In the genomic region with DNA sequence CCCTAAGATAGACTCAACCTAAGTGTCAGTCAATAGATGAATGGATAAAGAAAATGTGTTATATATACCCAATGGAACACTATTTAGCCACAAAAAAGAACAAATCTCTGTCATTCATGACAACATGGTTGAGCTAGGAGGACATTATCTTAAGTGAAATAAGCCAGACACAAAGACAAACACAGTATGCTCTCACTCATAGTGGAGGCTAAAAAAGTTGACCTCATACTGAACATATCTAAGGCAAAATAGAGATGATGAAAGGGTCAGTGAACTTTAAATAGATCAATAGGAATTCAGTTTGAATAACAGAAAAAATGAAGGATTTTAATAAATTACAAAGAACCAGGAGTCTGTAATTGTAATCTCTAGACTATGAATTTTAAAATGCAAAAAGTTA, we compare ENCODE assay signal across 39 cellular contexts.
"Had no signal": no experiment of that assay in that cellular context is flagged by ENCODE, and none has a peak within 500 bp of the region (broad histone marks: within the 10 kb centered on the region; RNA-seq: fewer than 3 reads in every experiment).

No MANE protein-coding gene starts in this region.

- FAIRE-seq: bronchial epithelial cell, TTC549 had no signal

- H3K9me3 Mint-ChIP-seq: activated B cell treated with CpG ODN at 0.5 μM for 24 hours; activated CD4-positive, alpha-beta memory T cell treated with anti-CD3 and anti-CD28 coated beads for 36 hours; activated CD8-positive, alpha-beta T cell treated with anti-CD3 and anti-CD28 coated beads for 36 hours; activated naive CD4-positive, alpha-beta T cell treated with anti-CD3 and anti-CD28 coated beads for 36 hours; activated T-helper 1 cell treated with anti-CD3 and anti-CD28 coated beads, Interleukin-12 subunit alpha, Interleukin-12 subunit beta, Interleukin-2, Interleukin-4 antibody, amounts not matched to agents 30 ng/mL and 10 ng/mL and 1 ng/mL, durations not matched to agents 14 hours and 24 hours and 36 hours; activated T-helper 17 cell treated with anti-CD3 and anti-CD28 coated beads, Interleukin-2, amount 50 U/mL, for 72 hours; central memory CD8-positive, alpha-beta T cell; T-helper 1 cell treated with Interleukin-12 subunit alpha and Interleukin-12 subunit beta and Interleukin-4 antibody, amounts not matched to agents 30 μg/mL and 1 μg/mL, for 36 hours; T-helper 2 cell treated with Interferon-gamma antibody and Interleukin-4, amounts not matched to agents 5 μg/mL and 100 μg/mL, for 36 hours had no signal

- H3K9me3 ChIP-seq: ascending aorta had no signal

- H3K4me3 Mint-ChIP-seq: activated B cell treated with CpG ODN at 0.5 μM for 24 hours; activated CD4-positive, alpha-beta memory T cell treated with anti-CD3 and anti-CD28 coated beads for 36 hours; activated CD4-positive, alpha-beta T cell treated with anti-CD3 and anti-CD28 coated beads, Interleukin-2, amount 10 ng/mL, durations not matched to agents 24 days and 14 days; activated CD8-positive, alpha-beta T cell treated with anti-CD3 and anti-CD28 coated beads for 36 hours; activated naive CD4-positive, alpha-beta T cell treated with anti-CD3 and anti-CD28 coated beads for 36 hours; activated naive CD4-positive, alpha-beta T cell treated with anti-CD3 and anti-CD28 coated beads, Interleukin-2, amount 50 U/mL, for 24 hours; activated naive CD8-positive, alpha-beta T cell; activated naive CD8-positive, alpha-beta T cell treated with anti-CD3 and anti-CD28 coated beads, Interleukin-2, amount 10 ng/mL, durations not matched to agents 7 days and 5 days; activated naive CD8-positive, alpha-beta T cell treated with anti-CD3 and anti-CD28 coated beads, Interleukin-2, amount 50 U/mL, for 24 hours; activated T-cell treated with anti-CD3 and anti-CD28 coated beads, Interleukin-2, amount 50 U/mL, for 4 hours; activated T-cell treated with anti-CD3 and anti-CD28 coated beads, Interleukin-2, amount 50 U/mL, for 72 hours; activated T-helper 1 cell treated with anti-CD3 and anti-CD28 coated beads, Interleukin-12 subunit alpha, Interleukin-12 subunit beta, Interleukin-2, Interleukin-4 antibody, amounts not matched to agents 30 ng/mL and 10 ng/mL and 1 ng/mL, durations not matched to agents 14 hours and 24 hours and 36 hours; activated T-helper 17 cell treated with anti-CD3 and anti-CD28 coated beads, Interleukin-2, amount 50 U/mL, for 72 hours; brain; central memory CD8-positive, alpha-beta T cell; T-helper 1 cell treated with Interleukin-12 subunit alpha and Interleukin-12 subunit beta and Interleukin-4 antibody, amounts not matched to agents 30 μg/mL and 1 μg/mL, for 36 hours; T-helper 2 cell treated with Interferon-gamma antibody and Interleukin-4, amounts not matched to agents 5 μg/mL and 100 μg/mL, for 36 hours had no signal

- H3K27me3 Mint-ChIP-seq: activated CD8-positive, alpha-beta T cell treated with anti-CD3 and anti-CD28 coated beads for 36 hours; activated naive CD8-positive, alpha-beta T cell; activated T-helper 17 cell treated with anti-CD3 and anti-CD28 coated beads, Interleukin-2, amount 50 U/mL, for 72 hours; brain had no signal

- DNase-seq: activated B cell treated with CpG ODN at 0.5 μM for 24 hours; activated CD4-positive, alpha-beta memory T cell treated with anti-CD3 and anti-CD28 coated beads for 36 hours; activated CD4-positive, alpha-beta T cell treated with anti-CD3 and anti-CD28 coated beads for 4 hours; activated CD4-positive, alpha-beta T cell treated with anti-CD3 and anti-CD28 coated beads, Interleukin-2, amount 10 ng/mL, durations not matched to agents 24 days and 14 days; activated CD4-positive, alpha-beta T cell treated with anti-CD3 and anti-CD28 coated beads, Interleukin-2, amount 50 U/mL, for 1 hour; activated CD4-positive, alpha-beta T cell treated with anti-CD3 and anti-CD28 coated beads, Interleukin-2, amount 50 U/mL, for 4 hours; activated CD4-positive, CD25-positive, alpha-beta regulatory T cell treated with anti-CD3 and anti-CD28 coated beads, Interleukin-2, amount 50 U/mL, for 72 hours; activated CD8-positive, alpha-beta memory T cell treated with anti-CD3 and anti-CD28 coated beads, Interleukin-2, amount 50 U/mL, for 4 hours; activated CD8-positive, alpha-beta T cell treated with anti-CD3 and anti-CD28 coated beads for 36 hours; activated effector memory CD4-positive, alpha-beta T cell treated with anti-CD3 and anti-CD28 coated beads, Interleukin-2, amount 50 U/mL, for 16 hours; activated gamma-delta T cell treated with Interleukin-2 at 50 U/mL for 16 hours; activated naive CD4-positive, alpha-beta T cell; activated naive CD4-positive, alpha-beta T cell treated with anti-CD3 and anti-CD28 coated beads for 36 hours; activated naive CD8-positive, alpha-beta T cell treated with anti-CD3 and anti-CD28 coated beads, Interleukin-2, amount 10 ng/mL, durations not matched to agents 7 days and 5 days; activated naive CD8-positive, alpha-beta T cell treated with anti-CD3 and anti-CD28 coated beads, Interleukin-2, amount 50 U/mL, for 24 hours; activated T-cell treated with anti-CD3 and anti-CD28 coated beads for 4 hours; activated T-cell treated with anti-CD3 and anti-CD28 coated beads, Interleukin-2, amount 50 U/mL, for 1 hour; activated T-cell treated with anti-CD3 and anti-CD28 coated beads, Interleukin-2, amount 50 U/mL, for 4 hours; activated T-cell treated with anti-CD3 and anti-CD28 coated beads, Interleukin-2, amount 50 U/mL, for 72 hours; amygdala; anterior cingulate cortex; caudate nucleus; cerebellar nuclear complex; T-helper 1 cell; T-helper 2 cell; T-helper 9 cell had no signal

- H3K27me3 ChIP-seq: ascending aorta, cardiac muscle cell had no signal

- H3K27ac Mint-ChIP-seq: activated B cell treated with CpG ODN at 0.5 μM for 24 hours; activated CD4-positive, alpha-beta memory T cell treated with anti-CD3 and anti-CD28 coated beads for 36 hours; activated CD4-positive, alpha-beta T cell treated with anti-CD3 and anti-CD28 coated beads, Interleukin-2, amount 10 ng/mL, durations not matched to agents 24 days and 14 days; activated CD8-positive, alpha-beta T cell treated with anti-CD3 and anti-CD28 coated beads for 36 hours; activated naive CD4-positive, alpha-beta T cell treated with anti-CD3 and anti-CD28 coated beads for 36 hours; activated naive CD4-positive, alpha-beta T cell treated with anti-CD3 and anti-CD28 coated beads, Interleukin-2, amount 50 U/mL, for 24 hours; activated naive CD8-positive, alpha-beta T cell; activated naive CD8-positive, alpha-beta T cell treated with anti-CD3 and anti-CD28 coated beads, Interleukin-2, amount 10 ng/mL, durations not matched to agents 7 days and 5 days; activated naive CD8-positive, alpha-beta T cell treated with anti-CD3 and anti-CD28 coated beads, Interleukin-2, amount 50 U/mL, for 24 hours; activated T-cell treated with anti-CD3 and anti-CD28 coated beads, Interleukin-2, amount 50 U/mL, for 72 hours; activated T-helper 1 cell treated with anti-CD3 and anti-CD28 coated beads, Interleukin-12 subunit alpha, Interleukin-12 subunit beta, Interleukin-2, Interleukin-4 antibody, amounts not matched to agents 30 ng/mL and 10 ng/mL and 1 ng/mL, durations not matched to agents 14 hours and 24 hours and 36 hours; activated T-helper 17 cell treated with anti-CD3 and anti-CD28 coated beads, Interleukin-2, amount 50 U/mL, for 72 hours; brain; T-helper 1 cell treated with Interleukin-12 subunit alpha and Interleukin-12 subunit beta and Interleukin-4 antibody, amounts not matched to agents 30 μg/mL and 1 μg/mL, for 36 hours; T-helper 2 cell treated with Interferon-gamma antibody and Interleukin-4, amounts not matched to agents 5 μg/mL and 100 μg/mL, for 36 hours had no signal

- H3K4me1 ChIP-seq: ascending aorta had no signal

- H3K4me1 Mint-ChIP-seq: activated B cell treated with CpG ODN at 0.5 μM for 24 hours; activated CD4-positive, alpha-beta T cell treated with anti-CD3 and anti-CD28 coated beads, Interleukin-2, amount 10 ng/mL, durations not matched to agents 24 days and 14 days; activated naive CD4-positive, alpha-beta T cell treated with anti-CD3 and anti-CD28 coated beads, Interleukin-2, amount 50 U/mL, for 24 hours; activated naive CD8-positive, alpha-beta T cell treated with anti-CD3 and anti-CD28 coated beads, Interleukin-2, amount 10 ng/mL, durations not matched to agents 7 days and 5 days; activated naive CD8-positive, alpha-beta T cell treated with anti-CD3 and anti-CD28 coated beads, Interleukin-2, amount 50 U/mL, for 24 hours; activated T-helper 17 cell treated with anti-CD3 and anti-CD28 coated beads, Interleukin-2, amount 50 U/mL, for 72 hours; brain; central memory CD8-positive, alpha-beta T cell had no signal

- H3K4me3 ChIP-seq: ascending aorta, cardiac muscle cell had no signal

- H3K36me3 Mint-ChIP-seq: activated CD4-positive, alpha-beta memory T cell treated with anti-CD3 and anti-CD28 coated beads for 36 hours; activated naive CD8-positive, alpha-beta T cell treated with anti-CD3 and anti-CD28 coated beads, Interleukin-2, amount 10 ng/mL, durations not matched to agents 7 days and 5 days had no signal

- H3K36me3 ChIP-seq: cardiac muscle cell had no signal

- H3K27ac ChIP-seq: ascending aorta, cardiac muscle cell, VCaP had no signal

- ATAC-seq: activated CD8-positive, alpha-beta T cell treated with anti-CD3 and anti-CD28 coated beads for 36 hours; activated naive CD8-positive, alpha-beta T cell treated with anti-CD3 and anti-CD28 coated beads, Interleukin-2, amount 50 U/mL, for 24 hours; activated T-cell treated with anti-CD3 and anti-CD28 coated beads, Interleukin-2, amount 50 U/mL, for 4 hours; activated T-cell treated with anti-CD3 and anti-CD28 coated beads, Interleukin-2, amount 50 U/mL, for 72 hours; activated T-helper 17 cell treated with anti-CD3 and anti-CD28 coated beads, Interleukin-2, amount 50 U/mL, for 72 hours had no signal
